ENCODE assay signal across 10 cellular contexts in the genomic region with DNA sequence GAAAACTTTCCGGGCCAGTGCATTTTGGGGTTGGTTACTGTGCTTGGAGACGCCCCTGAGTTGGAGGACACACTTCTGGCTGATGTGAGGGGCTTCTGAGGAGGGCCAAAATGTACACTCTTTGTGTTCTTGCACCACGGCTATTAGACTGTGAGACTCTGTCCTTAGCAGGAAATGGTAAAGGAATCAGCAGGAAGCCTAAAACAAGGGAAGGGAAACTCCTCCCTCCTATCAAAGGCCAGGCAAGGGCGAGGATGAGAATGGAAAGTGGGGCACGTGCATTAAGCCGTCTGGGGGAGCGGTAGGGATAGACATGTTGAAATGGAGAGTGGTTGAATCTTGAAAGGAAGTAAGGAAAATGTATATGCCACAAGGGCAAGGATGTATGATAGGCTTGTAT. TPM values are rescaled to one million over a fixed set of nuclear protein-coding genes. Genes with fewer than 3 reads are reported as not detected.
DNase-seq lines count a peak whose midpoint lies in the region; ATAC-seq and TF ChIP-seq lines count a peak whose summit lies in the region.
"Had no signal": no experiment of that assay in that cellular context is flagged by ENCODE, and none has a peak within 500 bp of the region (broad histone marks: within the 10 kb centered on the region; RNA-seq: fewer than 3 reads in every experiment).

No MANE protein-coding gene starts in this region.

- H3K27me3 Mint-ChIP-seq in activated naive CD4-positive, alpha-beta T cell treated with anti-CD3 and anti-CD28 coated beads, Interleukin-2, amount 50 U/mL, for 24 hours, result no peaks in the 10 kb centered on the region
- H3K27me3 Mint-ChIP-seq in activated naive CD8-positive, alpha-beta T cell treated with anti-CD3 and anti-CD28 coated beads, Interleukin-2, amount 50 U/mL, for 24 hours, result no peaks in the 10 kb centered on the region

- no peak for TF ChIP-seq CTCF in liver (IDR thresholded peaks at IDR 0.05; ENCODE audit: low read depth, low read length, missing input control)
- no peak for TF ChIP-seq CTCF in uterus (IDR thresholded peaks at IDR 0.05)
- no peak for TF ChIP-seq CTCF in GM20000 (IDR thresholded peaks at IDR 0.05; ENCODE audit: extremely low read depth, missing control alignments)

- H3K9me3 Mint-ChIP-seq in activated naive CD4-positive, alpha-beta T cell treated with anti-CD3 and anti-CD28 coated beads, Interleukin-2, amount 50 U/mL, for 24 hours, result no peaks in the 10 kb centered on the region
- no peaks in the 10 kb centered on the region for H3K9me3 Mint-ChIP-seq in activated naive CD8-positive, alpha-beta T cell treated with anti-CD3 and anti-CD28 coated beads, Interleukin-2, amount 50 U/mL, for 24 hours

- peak overlapping the region; percentile 39 to 48 for H3K27ac ChIP-seq in liver (ENCODE audit: low read depth in 1 of 2, low read length in 2 of 2)
- peak overlapping the region; percentile 72 to 94 for H3K27ac ChIP-seq in uterus
- H3K27ac ChIP-seq: WERI-Rb-1 had no signal

- H3K9ac ChIP-seq in liver (ENCODE audit: low read depth in 1 of 2, low read length in 2 of 2), result no peak overlapping the region

- no peak for ATAC-seq in activated naive CD8-positive, alpha-beta T cell treated with anti-CD3 and anti-CD28 coated beads, Interleukin-2, amount 50 U/mL, for 24 hours
- no peak for ATAC-seq in GM19351 (IDR thresholded peaks at IDR 0.05; ENCODE audit: unreplicated experiment)

- TF ChIP-seq RAD21 in liver (IDR thresholded peaks at IDR 0.05), result no peak

- in situ Hi-C loops in HAP-1 (cut with MboI; ENCODE audit: low sequenced_read_pairs), result no loop called here

- intact Hi-C loops in uterus (cut with DNase I; ENCODE audit: low total_unique reads), result no loop called here

- H3K9me3 ChIP-seq in liver (ENCODE audit: control insufficient read depth in 4 of 4, low read length in 3 of 4), result no peaks in the 10 kb centered on the region
- no peaks in the 10 kb centered on the region for H3K9me3 ChIP-seq in uterus
- H3K9me3 ChIP-seq in HAP-1, result no peaks in the 10 kb centered on the region
- H3K9me3 ChIP-seq: Caco-2 had no signal

- H3K27ac Mint-ChIP-seq in activated naive CD4-positive, alpha-beta T cell treated with anti-CD3 and anti-CD28 coated beads, Interleukin-2, amount 50 U/mL, for 24 hours, result peak overlapping the region; percentile 99
- H3K27ac Mint-ChIP-seq in activated naive CD8-positive, alpha-beta T cell treated with anti-CD3 and anti-CD28 coated beads, Interleukin-2, amount 50 U/mL, for 24 hours, result peak overlapping the region; percentile 91

- H3K4me1 Mint-ChIP-seq in activated naive CD4-positive, alpha-beta T cell treated with anti-CD3 and anti-CD28 coated beads, Interleukin-2, amount 50 U/mL, for 24 hours, result peaks cover 45% of the 10 kb centered on the region
- H3K4me1 Mint-ChIP-seq in activated naive CD8-positive, alpha-beta T cell treated with anti-CD3 and anti-CD28 coated beads, Interleukin-2, amount 50 U/mL, for 24 hours, result peaks cover 49% of the 10 kb centered on the region

- H3K4me1 ChIP-seq in liver (ENCODE audit: control insufficient read depth in 4 of 4, insufficient read depth in 4 of 4, low read length in 3 of 4), result no peaks in the 10 kb centered on the region
- no peaks in the 10 kb centered on the region for H3K4me1 ChIP-seq in uterus
- H3K4me1 ChIP-seq in HAP-1, result no peaks in the 10 kb centered on the region; the same call in 1 of the 2 replicates
- H3K4me1 ChIP-seq: Caco-2 had no signal

- no peak for DNase-seq in activated naive CD4-positive, alpha-beta T cell treated with anti-CD3 and anti-CD28 coated beads, Interleukin-2, amount 50 U/mL, for 16 hours
- DNase-seq in activated naive CD8-positive, alpha-beta T cell treated with anti-CD3 and anti-CD28 coated beads, Interleukin-2, amount 50 U/mL, for 24 hours, result no peak
- DNase-seq in uterus, result no peak
- no peak for DNase-seq in GM20000 (ENCODE audit: low spot score)
- DNase-seq in HAP-1 (ENCODE audit: low spot score in 2 of 2), result no peak
- DNase-seq: Caco-2, WERI-Rb-1 had no signal

- H3K36me3 ChIP-seq in liver (ENCODE audit: control insufficient read depth in 4 of 4, insufficient read depth in 3 of 4, low read depth in 1 of 4, low read length in 3 of 4) (no peaks in the 10 kb centered on the region), uterus (no peaks in the 10 kb centered on the region), HAP-1 (replicated peaks) (no peaks in the 10 kb centered on the region)
- H3K36me3 ChIP-seq: WERI-Rb-1 had no signal

- no peak overlapping the region for H3K4me3 ChIP-seq in liver (ENCODE audit: low read depth in 1 of 3, low read length in 3 of 3)
- H3K4me3 ChIP-seq in uterus, result no peak overlapping the region
- no peak overlapping the region for H3K4me3 ChIP-seq in HAP-1

- H3K36me3 Mint-ChIP-seq in activated naive CD4-positive, alpha-beta T cell treated with anti-CD3 and anti-CD28 coated beads, Interleukin-2, amount 50 U/mL, for 24 hours, result peaks cover 14% of the 10 kb centered on the region
- peaks cover 34% of the 10 kb centered on the region for H3K36me3 Mint-ChIP-seq in activated naive CD8-positive, alpha-beta T cell treated with anti-CD3 and anti-CD28 coated beads, Interleukin-2, amount 50 U/mL, for 24 hours (ENCODE audit: low read depth)

- no peaks in the 10 kb centered on the region for H3K27me3 ChIP-seq in liver (ENCODE audit: control insufficient read depth in 4 of 4, insufficient read depth in 4 of 4, low read length in 3 of 4)
- H3K27me3 ChIP-seq in uterus, result no peaks in the 10 kb centered on the region
- H3K27me3 ChIP-seq in HAP-1 (ENCODE audit: low read depth), result no peaks in the 10 kb centered on the region

- 50% methylated on average over 7 of the region's 7 CpGs for WGBS in liver

- H3K4me3 Mint-ChIP-seq in activated naive CD4-positive, alpha-beta T cell treated with anti-CD3 and anti-CD28 coated beads, Interleukin-2, amount 50 U/mL, for 24 hours, result peak overlapping the region; percentile 87
- H3K4me3 Mint-ChIP-seq in activated naive CD8-positive, alpha-beta T cell treated with anti-CD3 and anti-CD28 coated beads, Interleukin-2, amount 50 U/mL, for 24 hours, result peak overlapping the region; percentile 70

- no peak for TF ChIP-seq POLR2A in uterus (IDR thresholded peaks at IDR 0.05)

TF ChIP-seq in liver, 16 proteins besides CTCF, POLR2A, EP300 and RAD21:
- TF ChIP-seq HNF4A (conservative IDR thresholded peaks at IDR 0.05) (no peak), NR2F2 (IDR thresholded peaks at IDR 0.05) (peak; percentile 42), FOXA1 (IDR thresholded peaks at IDR 0.05) (no peak), GABPA (IDR thresholded peaks at IDR 0.05 in 1 of 2, conservative IDR thresholded peaks at IDR 0.05 in 1 of 2) (peak; percentile 33 to 52), TAF1 (conservative IDR thresholded peaks at IDR 0.05) (no peak), YY1 (IDR thresholded peaks at IDR 0.05) (no peak), SP1 (IDR thresholded peaks at IDR 0.05) (peak; percentile 17), FOXA2 (IDR thresholded peaks at IDR 0.05) (no peak), EGR1 (IDR thresholded peaks at IDR 0.05; ENCODE audit: low read depth in 2 of 2) (no peak)
- TF ChIP-seq, protein P1, sequence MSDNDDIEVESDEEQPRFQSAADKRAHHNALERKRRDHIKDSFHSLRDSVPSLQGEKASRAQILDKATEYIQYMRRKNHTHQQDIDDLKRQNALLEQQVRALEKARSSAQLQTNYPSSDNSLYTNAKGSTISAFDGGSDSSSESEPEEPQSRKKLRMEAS (IDR thresholded peaks at IDR 0.05), result peak; percentile 25
- TF ChIP-seq, protein P2, sequence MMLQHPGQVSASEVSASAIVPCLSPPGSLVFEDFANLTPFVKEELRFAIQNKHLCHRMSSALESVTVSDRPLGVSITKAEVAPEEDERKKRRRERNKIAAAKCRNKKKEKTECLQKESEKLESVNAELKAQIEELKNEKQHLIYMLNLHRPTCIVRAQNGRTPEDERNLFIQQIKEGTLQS (IDR thresholded peaks at IDR 0.05), result no peak

RNA-seq across cellular contexts. Expression of a gene that starts 1.8 kb away (rescaled TPM):
- total RNA-seq in liver (100 to 1,000 TPM in 1 of 2 donors, 10 to 100 TPM in 1; 32.2 to 305 TPM), uterus (100 to 1,000 TPM in 2 of 4 donors, 10 to 100 TPM in 2; 36.9 to 281 (median 120) TPM)
- polyA plus RNA-seq in liver, result 10 to 100 TPM; 19.5 to 50.3 TPM
- total RNA-seq: Caco-2 had no signal

RNA-seq across cellular contexts. Expression of a gene that starts 37.8 kb away (rescaled TPM):
- total RNA-seq in liver, result 10 to 100 TPM; 13.3 to 21.4 TPM
- polyA plus RNA-seq in liver, result 10 to 100 TPM; 10.9 to 15.8 TPM
- total RNA-seq in uterus, result 10 to 100 TPM; 22.0 to 67.2 (median 52.1) TPM
